1 cellular context compared by ENCODE assay signal in the genomic region with DNA sequence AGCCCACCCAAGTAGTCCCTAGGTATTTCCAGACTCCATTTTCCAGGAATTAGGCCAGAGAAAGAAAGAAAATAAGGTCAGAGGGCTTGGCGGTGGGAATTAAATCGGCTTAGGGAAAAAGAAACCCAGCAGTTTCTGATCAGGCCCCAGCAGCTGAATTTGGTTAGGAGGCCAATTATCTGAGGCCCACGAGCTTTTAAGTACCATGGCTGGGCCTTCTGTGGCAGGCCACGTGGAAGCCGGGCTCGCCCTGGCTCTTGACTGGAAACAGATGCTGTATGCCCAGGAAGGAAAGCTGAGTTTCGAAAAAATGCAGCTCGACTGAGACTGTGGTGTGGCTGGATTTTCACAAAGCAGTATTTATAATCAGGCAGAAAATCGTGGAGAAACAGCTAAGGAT.
TF ChIP-seq lines count a peak whose summit lies in the region.

No MANE protein-coding gene starts in this region.

TF ChIP-seq in IMR-90, 13 proteins besides CTCF, POLR2A, EP300 and RAD21 (continued from another document):
- TF ChIP-seq, protein P1, sequence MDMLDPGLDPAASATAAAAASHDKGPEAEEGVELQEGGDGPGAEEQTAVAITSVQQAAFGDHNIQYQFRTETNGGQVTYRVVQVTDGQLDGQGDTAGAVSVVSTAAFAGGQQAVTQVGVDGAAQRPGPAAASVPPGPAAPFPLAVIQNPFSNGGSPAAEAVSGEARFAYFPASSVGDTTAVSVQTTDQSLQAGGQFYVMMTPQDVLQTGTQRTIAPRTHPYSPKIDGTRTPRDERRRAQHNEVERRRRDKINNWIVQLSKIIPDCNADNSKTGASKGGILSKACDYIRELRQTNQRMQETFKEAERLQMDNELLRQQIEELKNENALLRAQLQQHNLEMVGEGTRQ (IDR thresholded peaks at IDR 0.05; ENCODE audit: low read depth, low read length) = no peak
- no peak for TF ChIP-seq CHD1 (IDR thresholded peaks at IDR 0.05; ENCODE audit: low read depth, low read length)
- no peak for TF ChIP-seq ELK1 (IDR thresholded peaks at IDR 0.05; ENCODE audit: borderline replicate concordance, low read depth, low read length)
- no peak for TF ChIP-seq RCOR1 (IDR thresholded peaks at IDR 0.05; ENCODE audit: insufficient replicate concordance, low read length)
- no peak for TF ChIP-seq CEBPB (IDR thresholded peaks at IDR 0.05; ENCODE audit: low read depth, low read length)
